1 cellular context compared by ENCODE assay signal in genomic region chr3:129370248-129370964, GRCh38.
TF ChIP-seq lines count a peak whose summit lies in the region.

No MANE protein-coding gene starts in this region.

TF ChIP-seq in H1, 55 proteins besides CTCF, POLR2A, EP300 and RAD21:
- no peak for TF ChIP-seq CHD7 (IDR thresholded peaks at IDR 0.05; ENCODE audit: insufficient replicate concordance, low read length)
- no peak for TF ChIP-seq SIX5 (IDR thresholded peaks at IDR 0.05; ENCODE audit: low read depth, low read length)
- TF ChIP-seq GABPA (IDR thresholded peaks at IDR 0.05; ENCODE audit: borderline replicate concordance, insufficient read depth, low read length): no peak
- no peak for TF ChIP-seq ZNF274 (IDR thresholded peaks at IDR 0.05; ENCODE audit: borderline replicate concordance, extremely low read depth, low read length)
- TF ChIP-seq SIN3A (conservative IDR thresholded peaks at IDR 0.05 in 1 of 2, IDR thresholded peaks at IDR 0.05 in 1 of 2; ENCODE audit: low read depth in 1 of 2, low read length in 2 of 2): no peak
- TF ChIP-seq CTBP2 (IDR thresholded peaks at IDR 0.05; ENCODE audit: borderline replicate concordance, insufficient read depth, insufficient read length, low read length): no peak
- TF ChIP-seq SP1 (IDR thresholded peaks at IDR 0.05; ENCODE audit: low read depth, low read length): no peak
- TF ChIP-seq EZH2 (IDR thresholded peaks at IDR 0.05; ENCODE audit: low read depth, low read length, severe bottlenecking): no peak
- TF ChIP-seq RFX5 (IDR thresholded peaks at IDR 0.05; ENCODE audit: borderline replicate concordance, low read depth, low read length): no peak
- no peak for TF ChIP-seq SAP30 (IDR thresholded peaks at IDR 0.05; ENCODE audit: insufficient read depth, insufficient replicate concordance, low read length)
- no peak for TF ChIP-seq NANOG (IDR thresholded peaks at IDR 0.05; ENCODE audit: insufficient read depth, low read depth, low read length, poor library complexity, severe bottlenecking)
- TF ChIP-seq KDM4A (IDR thresholded peaks at IDR 0.05; ENCODE audit: low read depth, low read length, severe bottlenecking): no peak
- TF ChIP-seq E2F6 (IDR thresholded peaks at IDR 0.05): no peak
- TF ChIP-seq CEBPB (IDR thresholded peaks at IDR 0.05; ENCODE audit: low read depth, low read length): no peak
